In the genomic region with DNA sequence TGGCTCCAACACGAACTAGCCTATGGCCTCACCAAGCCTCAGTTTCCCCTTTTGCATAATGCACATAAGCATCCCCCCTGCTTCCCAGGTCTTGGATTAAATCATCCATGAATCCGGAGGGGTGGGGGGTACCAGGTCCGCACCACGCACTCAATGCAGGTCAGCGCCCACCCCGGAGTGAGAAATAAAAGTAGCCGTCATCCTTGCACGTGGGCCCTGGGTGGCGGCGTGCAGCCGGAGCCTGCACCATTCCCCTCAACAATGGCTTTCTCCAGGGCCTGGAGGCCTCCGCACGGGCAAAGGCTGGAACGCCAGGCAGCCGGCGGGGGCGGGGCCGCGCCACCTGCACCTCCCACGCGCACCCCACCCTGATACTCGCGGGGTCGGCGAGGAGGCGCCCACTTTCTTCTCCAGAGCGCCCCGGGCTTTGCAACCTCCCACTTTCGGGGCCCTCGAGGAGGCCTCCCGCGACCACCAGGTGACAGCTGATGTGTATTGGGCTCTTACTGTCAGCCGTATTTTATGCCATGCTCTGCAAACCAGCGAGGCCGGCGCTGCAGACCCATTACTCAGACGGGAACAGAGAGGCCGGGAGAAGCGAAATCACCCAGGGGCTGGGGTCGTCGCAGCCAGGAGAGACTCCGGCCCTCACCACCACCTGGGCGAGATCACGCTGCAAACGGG, we compare ENCODE assay signal across 1 cellular context.
TF ChIP-seq lines count a peak whose summit lies in the region.

No MANE protein-coding gene starts in this region.

TF ChIP-seq in H1, 55 proteins besides CTCF, POLR2A, EP300 and RAD21 (continued from another document):
- TF ChIP-seq HDAC2 (IDR thresholded peaks at IDR 0.05; ENCODE audit: borderline replicate concordance in 1 of 2, low read depth in 2 of 2, low read length in 2 of 2), result peak; percentile 12 to 93; a peak in 1 of 4 replicates
- peak; percentile 99 for TF ChIP-seq KDM1A (IDR thresholded peaks at IDR 0.05; ENCODE audit: borderline replicate concordance, low read length)
- TF ChIP-seq, protein P1, sequence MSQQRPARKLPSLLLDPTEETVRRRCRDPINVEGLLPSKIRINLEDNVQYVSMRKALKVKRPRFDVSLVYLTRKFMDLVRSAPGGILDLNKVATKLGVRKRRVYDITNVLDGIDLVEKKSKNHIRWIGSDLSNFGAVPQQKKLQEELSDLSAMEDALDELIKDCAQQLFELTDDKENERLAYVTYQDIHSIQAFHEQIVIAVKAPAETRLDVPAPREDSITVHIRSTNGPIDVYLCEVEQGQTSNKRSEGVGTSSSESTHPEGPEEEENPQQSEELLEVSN (IDR thresholded peaks at IDR 0.05), result peak; percentile 6; the same call in 1 of the 2 replicates
- TF ChIP-seq CHD2 (IDR thresholded peaks at IDR 0.05; ENCODE audit: low read length), result no peak
- TF ChIP-seq CBX8 (IDR thresholded peaks at IDR 0.05; ENCODE audit: borderline replicate concordance, low read depth, low read length), result no peak
